15 cellular contexts compared by ENCODE assay signal in genomic region chr2:85400023-85400422, GRCh38. TPM values are rescaled to one million over a fixed set of nuclear protein-coding genes. Genes with fewer than 3 reads are reported as not detected.
"Had no signal": no experiment of that assay in that cellular context is flagged by ENCODE, and none has a peak within 500 bp of the region (broad histone marks: within the 10 kb centered on the region; RNA-seq: fewer than 3 reads in every experiment).

No MANE protein-coding gene starts in this region.

- H3K4me3 ChIP-seq: uterus had no signal

- DNase-seq: activated CD4-positive, alpha-beta T cell treated with anti-CD3 and anti-CD28 coated beads for 48 hours; activated CD8-positive, alpha-beta T cell treated with anti-CD3 and anti-CD28 coated beads, Interleukin-2, amount 10 ng/mL, durations not matched to agents 7 days and 5 days; activated T-cell treated with anti-CD3 and anti-CD28 coated beads for 4 hours; effector memory CD4-positive, alpha-beta T cell; foreskin keratinocyte; glutamatergic neuron; kidney glomerular epithelial cell; left ventricle myocardium superior; mesenchymal stem cell; naive thymus-derived CD8-positive, alpha-beta T cell; T-helper 17 cell; uterus had no signal

- H3K27ac ChIP-seq: foreskin keratinocyte, neutrophil, uterus had no signal

- ATAC-seq: activated CD8-positive, alpha-beta T cell treated with anti-CD3 and anti-CD28 coated beads, Interleukin-2, amount 10 ng/mL, durations not matched to agents 7 days and 5 days; foreskin keratinocyte; left ventricle myocardium superior; naive thymus-derived CD8-positive, alpha-beta T cell; stimulated activated memory B cell treated with anti-CD40 and anti-IgM and Interleukin-4, amounts not matched to agents 10 μg/mL and 1 μg/mL and 100 μg/mL, for 72 hours; T-helper 17 cell had no signal

- H3K27me3 Mint-ChIP-seq: activated naive CD8-positive, alpha-beta T cell; naive thymus-derived CD8-positive, alpha-beta T cell; stimulated activated memory B cell treated with anti-CD40 and anti-IgM and Interleukin-4, amounts not matched to agents 10 μg/mL and 1 μg/mL and 100 μg/mL, for 72 hours; T-helper 17 cell had no signal

- H3K9me3 ChIP-seq: neutrophil, uterus had no signal

- H3K36me3 ChIP-seq: uterus had no signal

- H3K4me1 ChIP-seq: foreskin keratinocyte had no signal

- H3K27ac Mint-ChIP-seq: activated CD8-positive, alpha-beta T cell treated with anti-CD3 and anti-CD28 coated beads, Interleukin-2, amount 10 ng/mL, durations not matched to agents 7 days and 5 days; activated naive CD8-positive, alpha-beta T cell had no signal

- H3K27me3 ChIP-seq: foreskin keratinocyte, neutrophil, uterus had no signal

- H3K9me3 Mint-ChIP-seq: stimulated activated memory B cell treated with anti-CD40 and anti-IgM and Interleukin-4, amounts not matched to agents 10 μg/mL and 1 μg/mL and 100 μg/mL, for 72 hours had no signal

- H3K4me3 Mint-ChIP-seq: activated CD8-positive, alpha-beta T cell treated with anti-CD3 and anti-CD28 coated beads, Interleukin-2, amount 10 ng/mL, durations not matched to agents 7 days and 5 days; activated naive CD8-positive, alpha-beta T cell; stimulated activated memory B cell treated with anti-CD40 and anti-IgM and Interleukin-4, amounts not matched to agents 10 μg/mL and 1 μg/mL and 100 μg/mL, for 72 hours; T-helper 17 cell had no signal

RNA-seq across cellular contexts. Expression of gene SH2D6, which starts 18.5 kb away (rescaled TPM):
- total RNA-seq: left ventricle myocardium superior, uterus had no signal
- polyA plus RNA-seq: naive thymus-derived CD8-positive, alpha-beta T cell had no signal
